In the genomic region with DNA sequence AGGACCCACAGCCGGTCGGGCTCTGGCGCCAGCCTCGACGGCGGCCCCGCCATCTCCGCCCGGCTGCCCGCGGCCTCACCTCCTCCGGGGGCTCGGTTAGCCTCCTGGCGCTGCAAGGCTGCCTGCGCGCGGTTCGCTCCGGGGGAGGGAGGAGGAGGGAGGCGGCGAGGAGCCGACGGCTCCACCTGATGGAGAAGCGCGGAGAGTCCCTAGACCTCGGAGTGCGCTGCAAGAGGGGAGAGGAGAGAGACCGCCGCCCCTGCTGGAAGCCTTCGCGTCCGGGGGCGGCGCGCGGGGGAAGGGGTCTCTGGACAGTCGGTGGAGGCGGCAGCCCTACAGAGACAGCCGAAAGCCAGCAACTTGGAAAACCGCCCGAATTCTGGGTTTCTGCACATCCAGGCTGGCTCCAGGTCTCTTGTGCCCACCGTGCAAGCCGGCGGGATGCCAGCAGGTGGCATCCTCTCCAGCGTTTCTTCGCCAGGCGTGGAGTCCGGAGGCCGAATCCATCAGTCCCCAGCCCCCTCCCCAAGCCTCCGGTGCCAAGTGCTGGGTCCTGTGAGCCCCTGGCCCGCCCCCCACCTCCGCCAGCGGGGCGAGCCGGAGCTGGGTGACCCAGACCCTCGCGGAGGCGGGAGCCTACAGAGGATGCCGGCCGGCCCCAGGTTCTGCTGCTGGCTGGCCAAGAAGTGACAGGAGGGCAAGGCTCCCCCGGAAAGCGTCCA, we compare ENCODE assay signal across 8 cellular contexts. TPM values are rescaled to one million over a fixed set of nuclear protein-coding genes. Genes with fewer than 3 reads are reported as not detected.
DNase-seq lines count a peak whose midpoint lies in the region; ATAC-seq and TF ChIP-seq lines count a peak whose summit lies in the region.

No MANE protein-coding gene starts in this region.

- H3K9me3 Mint-ChIP-seq in CD8-positive, alpha-beta memory T cell, result no peaks in the 10 kb centered on the region

- no peaks in the 10 kb centered on the region for H4K20me1 ChIP-seq in mammary epithelial cell (ENCODE audit: insufficient read depth, low read length)

- dilution Hi-C loops in mammary epithelial cell (cut with HindIII; ENCODE audit: low sequenced_read_pairs), result no loop called here

- H2AFZ ChIP-seq in mammary epithelial cell (ENCODE audit: low read depth, low read length), result peak overlapping the region; percentile 81

- H3K79me2 ChIP-seq in mammary epithelial cell (ENCODE audit: insufficient read depth, low read length), result no peaks in the 10 kb centered on the region

- in situ Hi-C loops in mammary epithelial cell (cut with MboI; ENCODE audit: low sequenced_read_pairs in 2 of 2), result no loop called here

- H3K4me3 Mint-ChIP-seq in CD8-positive, alpha-beta memory T cell, result no peak overlapping the region

- TF ChIP-seq POLR2A in right lobe of liver (IDR thresholded peaks at IDR 0.05), result no peak

- no peaks in the 10 kb centered on the region for H3K36me3 Mint-ChIP-seq in CD8-positive, alpha-beta memory T cell

- peaks cover 0 to 4% (median 0%) of the 10 kb centered on the region in 3 donors for H3K4me1 Mint-ChIP-seq in CD8-positive, alpha-beta memory T cell

- BruUV-seq in mammary epithelial cell (replicated peaks; lab: Mats Ljungman, UMichigan), result no TSS peak

- peaks cover 5% of the 10 kb centered on the region for H3K27me3 ChIP-seq in mammary epithelial cell (ENCODE audit: insufficient read depth, low read length)
- H3K27me3 ChIP-seq in right lobe of liver, result peaks cover 0 to 7% of the 10 kb centered on the region in 2 donors
- no peaks in the 10 kb centered on the region for H3K27me3 ChIP-seq in CD8-positive, alpha-beta memory T cell (ENCODE audit: insufficient read depth, low read length, poor library complexity, severe bottlenecking)

- peaks cover 22 to 45% of the 10 kb centered on the region in 2 donors for H3K27me3 Mint-ChIP-seq in CD8-positive, alpha-beta memory T cell

- H3K4me1 ChIP-seq in mammary epithelial cell (ENCODE audit: insufficient read depth, low read length) (peaks cover 18% of the 10 kb centered on the region), right lobe of liver (peaks cover 0 to 5% (median 2%) of the 10 kb centered on the region in 4 donors)
- H3K4me1 ChIP-seq in CD8-positive, alpha-beta memory T cell (ENCODE audit: insufficient read depth, low read length), result no peaks in the 10 kb centered on the region

- no peak overlapping the region for H3K27ac Mint-ChIP-seq in CD8-positive, alpha-beta memory T cell

- no peak overlapping the region for H3K4me3 ChIP-seq in GM12864 (ENCODE audit: low read depth, low read length)
- peak overlapping the region in 2 of 3 experiments; percentile 24 to 31 for H3K4me3 ChIP-seq in mammary epithelial cell (replicated peaks in 1 of 3; ENCODE audit: insufficient read depth in 1 of 3, low read depth in 2 of 3, low read length in 3 of 3)
- H3K4me3 ChIP-seq in right lobe of liver, result peak overlapping the region in 1 of 3 donors; percentile 10
- H3K4me3 ChIP-seq in CD8-positive, alpha-beta memory T cell (ENCODE audit: low read length), result no peak overlapping the region

- WGBS in mammary epithelial cell (ENCODE audit: low coverage, missing lambda C conversion rate), result 28% methylated on average over 4 of the region's 62 CpGs
- WGBS in right lobe of liver (ENCODE audit: insufficient coverage, low coverage, low lambda C conversion rate, missing lambda C conversion rate), result 30% methylated on average over 2 of the region's 62 CpGs

- no peak overlapping the region for H3K9ac ChIP-seq in mammary epithelial cell (ENCODE audit: insufficient read depth, low read length)

- peak; percentile 63 to 85 (median 68) for ATAC-seq in right lobe of liver
- no peak for ATAC-seq in HG03159 (IDR thresholded peaks at IDR 0.05; ENCODE audit: unreplicated experiment)

- H3K36me3 ChIP-seq in mammary epithelial cell (ENCODE audit: insufficient read depth, low read length), result no peaks in the 10 kb centered on the region
- no peaks in the 10 kb centered on the region for H3K36me3 ChIP-seq in right lobe of liver
- no peaks in the 10 kb centered on the region for H3K36me3 ChIP-seq in CD8-positive, alpha-beta memory T cell (ENCODE audit: insufficient read depth, low read length)

- H3K27ac ChIP-seq in mammary epithelial cell (ENCODE audit: insufficient read depth, low read depth, low read length) (no peak overlapping the region), right lobe of liver (no peak overlapping the region)
- no peak overlapping the region for H3K27ac ChIP-seq in CD8-positive, alpha-beta memory T cell (ENCODE audit: low read depth, low read length)

- POLR2A ChIA-PET in CD8-positive, alpha-beta memory T cell (lab: Charles Lee), result no interaction called here

- CTCF ChIA-PET in mammary epithelial cell (lab: Charles Lee; ENCODE audit: low non-redundant PET), result no interaction called here
- CTCF ChIA-PET in CD8-positive, alpha-beta memory T cell (lab: Charles Lee), result interaction anchor here (1.8 kb wide), 1 partner anchor 13 kb away, joined by 4 read pairs; no protein-coding TSS in a partner anchor

- DNase-seq in GM12864 (ENCODE audit: low read depth) (no peak), NCI-H1694 treated with DMSO at 0.1 percent for 48 hours (lab: John Stamatoyannopoulos, UW) (peak; percentile 52), mammary epithelial cell (peak; percentile 50), right lobe of liver (peak in 2 of 3 donors; percentile 46 to 48), ureter (ENCODE audit: low spot score) (no peak)
- DNase-seq in CD8-positive, alpha-beta memory T cell, result no peak
- DNase-seq in stimulated activated naive CD4-positive, alpha-beta T cell (lab: John Stamatoyannopoulos, UW), result no peak

- no peaks in the 10 kb centered on the region for H3K9me3 ChIP-seq in mammary epithelial cell (replicated peaks; ENCODE audit: insufficient read depth, low read length)
- no peaks in the 10 kb centered on the region for H3K9me3 ChIP-seq in right lobe of liver
- H3K9me3 ChIP-seq in CD8-positive, alpha-beta memory T cell (ENCODE audit: low read length), result no peaks in the 10 kb centered on the region

- intact Hi-C loops in mammary epithelial cell (cut with micrococcal nuclease) (no loop called here), right lobe of liver (cut with DNase I) (no loop called here)

- TF ChIP-seq CTCF in GM12864 (IDR thresholded peaks at IDR 0.05; ENCODE audit: low read depth, low read length, missing control alignments), result peak; percentile 33
- peak; percentile 13 to 23 for TF ChIP-seq CTCF in mammary epithelial cell (conservative IDR thresholded peaks at IDR 0.05 in 1 of 2, IDR thresholded peaks at IDR 0.05 in 1 of 2; ENCODE audit: extremely low read depth in 1 of 2, insufficient read depth in 1 of 2, low read depth in 1 of 2, low read length in 2 of 2)
- TF ChIP-seq CTCF in right lobe of liver (IDR thresholded peaks at IDR 0.05), result peak in 3 of 4 donors; percentile 31 to 43 (median 38)

- H3K4me2 ChIP-seq in mammary epithelial cell (ENCODE audit: insufficient read depth, low read depth, low read length), result peak overlapping the region; percentile 89

RNA-seq across cellular contexts. Expression of gene KIRREL3, which starts 2.9 kb away (rescaled TPM):
- total RNA-seq in mammary epithelial cell (under 1 TPM in 1 of 2 donors, not detected in 1; under 0.01 TPM), right lobe of liver (not detected), ureter (not detected)
- polyA plus RNA-seq in mammary epithelial cell, result 0.31 TPM
- 1.4 TPM for polyA minus RNA-seq in mammary epithelial cell
- total RNA-seq in CD8-positive, alpha-beta memory T cell, result not detected
- polyA plus RNA-seq in CD8-positive, alpha-beta memory T cell, result not detected

Comparison
In these comparisons a context has a peak if more than half of its experiments do, and no peak if none do; other contexts are left out.
1. DNase-seq: peak in NCI-H1694 treated with DMSO at 0.1 percent for 48 hours (single experiment), mammary epithelial cell (single experiment) and right lobe of liver (2 of 3); none in GM12864 (single experiment), ureter (single experiment), CD8-positive, alpha-beta memory T cell (0 of 5) and stimulated activated naive CD4-positive, alpha-beta T cell (0 of 6).
2. H3K4me3 ChIP-seq: peak in mammary epithelial cell (2 of 3); none in GM12864 (single experiment) and CD8-positive, alpha-beta memory T cell (single experiment).
3. Peak in every context shown above with its lines, with median percentiles within 50 percentile points of each other: CTCF ChIP-seq.